1 cellular context compared by ENCODE assay signal in the genomic region with DNA sequence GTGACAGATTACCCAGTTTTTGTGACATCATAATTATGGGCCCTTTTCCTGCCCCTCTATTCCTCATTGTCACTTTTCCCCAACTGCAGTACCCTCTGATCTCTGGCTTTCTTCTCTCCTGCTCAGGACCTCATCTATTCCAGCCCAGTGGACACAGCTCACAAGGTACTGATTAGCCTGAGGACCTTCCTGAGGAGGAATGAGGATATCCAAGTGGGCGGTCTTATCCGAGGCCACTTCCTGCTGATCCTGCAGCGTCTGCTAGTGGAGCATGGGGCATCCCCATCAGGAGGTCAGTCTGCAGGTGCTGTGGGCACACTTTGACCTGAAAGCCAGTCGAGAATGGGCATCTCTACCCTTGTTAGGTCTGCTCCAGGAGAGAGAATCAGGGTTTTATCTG.
TF ChIP-seq lines count a peak whose summit lies in the region.

No MANE protein-coding gene starts in this region.

TF ChIP-seq in H1, 55 proteins besides CTCF, POLR2A, EP300 and RAD21:
- no peak for TF ChIP-seq ZNF274 (IDR thresholded peaks at IDR 0.05; ENCODE audit: borderline replicate concordance, extremely low read depth, low read length)
- no peak for TF ChIP-seq SP2 (IDR thresholded peaks at IDR 0.05; ENCODE audit: low read length)
